ENCODE assay signal across 22 cellular contexts in the genomic region with DNA sequence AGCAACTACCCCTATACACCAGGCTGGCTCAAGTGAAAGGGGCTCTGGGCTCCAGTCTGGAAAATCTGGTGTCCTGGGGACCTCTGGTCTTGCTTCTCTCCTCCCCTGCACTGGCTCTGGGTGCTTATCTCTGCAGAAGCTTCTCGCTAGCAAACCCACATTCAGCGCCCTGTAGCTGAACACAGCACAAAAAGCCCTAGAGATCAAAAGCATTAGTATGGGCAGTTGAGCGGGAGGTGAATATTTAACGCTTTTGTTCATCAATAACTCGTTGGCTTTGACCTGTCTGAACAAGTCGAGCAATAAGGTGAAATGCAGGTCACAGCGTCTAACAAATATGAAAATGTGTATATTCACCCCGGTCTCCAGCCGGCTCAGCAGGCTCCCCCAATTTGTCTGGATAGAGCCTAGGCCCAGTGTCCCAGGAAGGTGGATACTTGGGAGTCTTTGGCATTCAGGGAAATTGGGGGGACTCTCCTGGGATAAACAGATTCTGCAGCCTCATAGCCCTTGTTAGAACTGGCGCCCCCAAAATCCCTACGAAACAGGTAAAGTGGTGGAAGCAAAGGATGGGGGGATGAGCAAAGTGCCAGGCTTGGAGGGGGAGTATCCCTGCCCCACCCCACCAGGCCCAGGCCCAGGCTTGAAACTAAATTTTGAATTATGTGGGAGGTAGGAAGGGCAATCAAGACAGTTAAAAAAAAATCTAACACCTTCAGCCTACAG.
"Had no signal": no experiment of that assay in that cellular context is flagged by ENCODE, and none has a peak within 500 bp of the region (broad histone marks: within the 10 kb centered on the region; RNA-seq: fewer than 3 reads in every experiment).

No MANE protein-coding gene starts in this region.

- FAIRE-seq: keratinocyte, small intestine had no signal

- H3K27ac ChIP-seq: epithelial cell of prostate, heart right ventricle, left ventricle myocardium inferior, neutrophil, parathyroid adenoma had no signal

- ATAC-seq: activated naive CD4-positive, alpha-beta T cell treated with anti-CD3 and anti-CD28 coated beads, Interleukin-2, amount 50 U/mL, for 72 hours; heart right ventricle; naive thymus-derived CD8-positive, alpha-beta T cell; sciatic nerve; stimulated activated effector memory CD8-positive, alpha-beta T cell treated with anti-CD3 and anti-CD28 coated beads, Interleukin-12 subunit alpha, Interleukin-12 subunit beta, amount 100 ng/mL, for 72 hours; stimulated activated naive CD8-positive, alpha-beta T cell treated with anti-CD3 and anti-CD28 coated beads, Interleukin-15, amount 100 ng/mL, for 72 hours; T-helper 17 cell had no signal

- DNase-seq: activated CD4-positive, alpha-beta memory T cell treated with anti-CD3 and anti-CD28 coated beads for 36 hours; activated CD4-positive, alpha-beta T cell treated with anti-CD3 and anti-CD28 coated beads for 4 hours; activated CD4-positive, CD25-positive, alpha-beta regulatory T cell; activated gamma-delta T cell treated with Interleukin-2 at 50 U/mL for 16 hours; activated T-cell treated with anti-CD3 and anti-CD28 coated beads for 4 hours; foreskin fibroblast; heart right ventricle; left ventricle myocardium inferior; naive thymus-derived CD8-positive, alpha-beta T cell; small intestine; stimulated activated CD4-positive, alpha-beta T cell treated with anti-CD3 and anti-CD28 coated beads, Interleukin-2, amount 100 ng/mL, for 24 hours; stimulated activated naive CD8-positive, alpha-beta T cell treated with anti-CD3 and anti-CD28 coated beads, Interleukin-15, amount 100 ng/mL, for 72 hours; SW 1271; T-helper 17 cell; trophoblast cell had no signal
